28 cellular contexts compared by ENCODE assay signal in the genomic region with DNA sequence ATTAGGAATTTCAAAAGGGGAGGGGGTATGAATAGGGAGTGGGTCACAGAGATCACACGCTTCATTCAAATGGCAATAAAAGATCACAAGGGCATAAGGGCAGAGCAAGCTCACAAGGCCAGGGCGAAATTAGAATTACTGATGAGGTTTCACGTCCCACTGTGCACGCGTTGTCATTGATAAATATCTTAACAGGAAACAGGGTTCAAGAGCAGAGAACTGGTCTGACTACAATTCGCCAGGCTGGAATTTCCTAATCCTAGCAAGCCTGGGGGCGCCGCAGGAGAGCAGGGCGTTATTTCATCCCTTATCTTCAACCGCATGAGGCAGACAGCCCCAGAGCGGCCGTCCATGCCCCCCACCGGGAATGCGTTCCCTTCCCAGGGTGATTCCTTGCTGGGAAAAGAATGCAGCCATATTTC. TPM values are rescaled to one million over a fixed set of nuclear protein-coding genes. Genes with fewer than 3 reads are reported as not detected.
DNase-seq lines count a peak whose midpoint lies in the region; ATAC-seq, FAIRE-seq and TF ChIP-seq lines count a peak whose summit lies in the region.
"Had no signal": no experiment of that assay in that cellular context is flagged by ENCODE, and none has a peak within 500 bp of the region (broad histone marks: within the 10 kb centered on the region; RNA-seq: fewer than 3 reads in every experiment).

No MANE protein-coding gene starts in this region.

- POLR2A ChIA-PET in HEK293T (lab: Yijun Ruan, JAX) = no interaction called here
- POLR2A ChIA-PET in K562 (lab: Yijun Ruan, JAX) = interaction anchor here (0.6 kb wide), 1 partner anchor 183 kb away, joined by 3 read pairs; no protein-coding TSS in a partner anchor

- BruUV-seq in K562 (replicated peaks; lab: Mats Ljungman, UMichigan) = no TSS peak

- CTCF ChIA-PET in HEK293T (lab: Yijun Ruan, JAX) (no interaction called here), K562 (lab: Yijun Ruan, JAX; ENCODE audit: low intra/inter-chr PET ratio) (no interaction called here)

- TF ChIP-seq CTCF in K562 (IDR thresholded peaks at IDR 0.05 in 2 of 3, conservative IDR thresholded peaks at IDR 0.05 in 1 of 3; ENCODE audit: insufficient read depth in 2 of 3, low read depth in 1 of 3, low read length in 3 of 3) (no peak), coronary artery (IDR thresholded peaks at IDR 0.05) (no peak)

- DNase-seq in HEK293T (ENCODE audit: extremely low spot score) (peak; percentile 8), K562 (ENCODE audit: extremely low read depth in 1 of 4, low spot score in 3 of 4) (peak in 2 of 4 experiments; percentile 17 to 43), iPS-NIHi7 (ENCODE audit: extremely low spot score) (peak; percentile 23), coronary artery (ENCODE audit: low spot score) (no peak)
- DNase-seq: activated CD4-positive, alpha-beta T cell treated with anti-CD3 and anti-CD28 coated beads, Interleukin-2, amount 10 ng/mL, durations not matched to agents 7 days and 5 days; activated naive CD8-positive, alpha-beta T cell treated with anti-CD3 and anti-CD28 coated beads, Interleukin-2, amount 10 ng/mL, durations not matched to agents 7 days and 5 days; AML-193; COR-L47; DMS79 treated with DMSO at 0.1 percent for 48 hours; GOT3; head of caudate nucleus; KBM-7; left ventricle myocardium superior; mucosa of descending colon; NCI-H1436 treated with DMSO at 0.1 percent for 48 hours; NCI-H2171; NCI-H526 treated with DMSO at 0.1 percent for 48 hours; uterus had no signal

- 0 out of 2 replicates have a peak, but pooled peaks cover 3% of the 10 kb centered on the region for H3K9me3 ChIP-seq in K562 (replicated peaks; ENCODE audit: control insufficient read depth, insufficient read depth, low read depth, low read length)
- H3K9me3 ChIP-seq: mucosa of descending colon, prostate gland, uterus had no signal

- H2AFZ ChIP-seq in K562 (ENCODE audit: low read depth, low read length) = peak overlapping the region; percentile 69

- intact Hi-C loops in K562 (cut with micrococcal nuclease) = no loop called here

- TF ChIP-seq POLR2A in K562 (conservative IDR thresholded peaks at IDR 0.05) = no peak

- TF ChIP-seq RAD21 in K562 (CRISPR knock-in tag; conservative IDR thresholded peaks at IDR 0.05 in 1 of 2, IDR thresholded peaks at IDR 0.05 in 1 of 2) = no peak

- ATAC-seq in K562 (no peak), HG02885 (IDR thresholded peaks at IDR 0.05; ENCODE audit: poor library complexity, unreplicated experiment) (no peak), GM18498 (IDR thresholded peaks at IDR 0.05; ENCODE audit: unreplicated experiment) (no peak), GM21737 (IDR thresholded peaks at IDR 0.05; ENCODE audit: unreplicated experiment) (no peak)
- ATAC-seq: left ventricle myocardium superior, mucosa of descending colon had no signal

- H3K27ac ChIP-seq in K562 (ENCODE audit: extremely low read depth, low read depth, low read length) = no peak overlapping the region
- H3K27ac ChIP-seq in coronary artery = no peak overlapping the region
- H3K27ac ChIP-seq: prostate gland, uterus, VCaP had no signal

- H3K27me3 ChIP-seq in K562 (ENCODE audit: control insufficient read depth in 2 of 2, insufficient read depth in 2 of 2, low read length in 2 of 2) = no peaks in the 10 kb centered on the region
- H3K27me3 ChIP-seq: uterus had no signal

- no peak for TF ChIP-seq EP300 in K562 (IDR thresholded peaks at IDR 0.05; ENCODE audit: low read length)

- 5% methylated on average over 14 of the region's 14 CpGs for WGBS in K562 (ENCODE audit: insufficient coverage, low coverage, missing lambda C conversion rate)

- in situ Hi-C loops in K562 (cut with MboI) = loop anchor here (5.0 to 10.0 kb wide), 2 partner anchors 149 to 652 kb away; no protein-coding TSS in a partner anchor

- H4K20me1 ChIP-seq in K562 (replicated peaks; ENCODE audit: control insufficient read depth, insufficient read depth, low read length) = no peaks in the 10 kb centered on the region

- H3K4me1 ChIP-seq in K562 (replicated peaks in 1 of 2; ENCODE audit: control insufficient read depth in 2 of 2, insufficient read depth in 2 of 2, low read length in 2 of 2) = peaks cover 6 to 24% of the 10 kb centered on the region in 2 experiments; a peak in 3 of 5 replicates
- H3K4me1 ChIP-seq: prostate gland, uterus had no signal

- no peak for FAIRE-seq in K562 (lab: Jason Lieb, UNC)
- FAIRE-seq: bronchial epithelial cell had no signal

- H3K36me3 ChIP-seq in K562 (ENCODE audit: control insufficient read depth, insufficient read depth, low read length) = no peaks in the 10 kb centered on the region
- H3K36me3 ChIP-seq: prostate gland, uterus had no signal

- peak overlapping the region; percentile 30 for H3K4me2 ChIP-seq in K562 (ENCODE audit: insufficient read depth, low read length)

- H3K4me3 ChIP-seq in K562 = no peak overlapping the region
- no peak overlapping the region for H3K4me3 ChIP-seq in coronary artery
- H3K4me3 ChIP-seq: mucosa of descending colon, prostate gland, uterus had no signal

- H3K9me1 ChIP-seq in K562 (ENCODE audit: control insufficient read depth, insufficient read depth, low read length) = no peaks in the 10 kb centered on the region

- H3K79me2 ChIP-seq in K562 (ENCODE audit: control insufficient read depth, insufficient read depth, low read length) = no peaks in the 10 kb centered on the region

- peak overlapping the region in 1 of 2 experiments; percentile 60; a peak in 1 of 4 replicates for H3K9ac ChIP-seq in K562 (ENCODE audit: insufficient read depth in 1 of 2, low read depth in 2 of 2, low read length in 2 of 2)

RNA-seq across cellular contexts. Expression of a gene that starts 18.1 kb away (rescaled TPM):
- 0.21 TPM in 1 of 2 replicates, not detected in the other for total RNA-seq in K562 (2011; cell fraction: chromatin; rRNA removed; ENCODE audit: low replicate concordance)
- total RNA-seq in K562 (2011; cell fraction: nucleolus; rRNA removed) = not detected in 2 replicates
- total RNA-seq in K562 (2011; cell fraction: nucleoplasm; rRNA removed) = not detected in 2 replicates
- total RNA-seq in K562 (2014; rRNA removed) (0.05 TPM in 1 of 2 replicates, not detected in the other), K562 (2014; rRNA removed; fragmentation: Illumina TruSeq; extraction: Trizol) (0.13 TPM in 1 of 2 replicates, not detected in the other), K562 (2015; rRNA removed; fragmentation: Illumina TruSeq; extraction: Trizol) (not detected in 2 replicates), K562 (2021) (0.20 TPM in 1 of 2 replicates, not detected in the other)
- polyA plus RNA-seq in K562 (2011; rRNA removed) (0.05 TPM in 1 of 2 replicates, not detected in the other), K562 (2014; fragmentation: Illumina TruSeq; extraction: Trizol) (0.08 and 0.10 TPM in 2 replicates), K562 (2014; fragmentation: Nextera tagmentation; extraction: Ambion mirVana) (under 1 TPM; 0.14 to 0.35 TPM), K562 (2014; rRNA removed) (0.05 TPM in 1 of 2 replicates, not detected in the other)
- polyA plus RNA-seq in K562 (2011; cell fraction: cytosol; rRNA removed) = 0.04 TPM in 1 of 2 replicates, not detected in the other
- polyA plus RNA-seq in K562 (2011; cell fraction: nucleus; rRNA removed) = not detected in 2 replicates
- 0.07 and 0.09 TPM in 2 replicates for polyA plus RNA-seq in K562 (2012)
- not detected in 2 replicates for polyA minus RNA-seq in K562 (2011; rRNA and poly(A)+ RNA removed)
- not detected in 2 replicates for polyA minus RNA-seq in K562 (2011; cell fraction: cytosol; rRNA and poly(A)+ RNA removed)
- not detected in 2 replicates for polyA minus RNA-seq in K562 (2011; cell fraction: nucleus; rRNA and poly(A)+ RNA removed)
- total RNA-seq: activated CD4-positive, alpha-beta T cell treated with anti-CD3 and anti-CD28 coated beads, Interleukin-2, amount 10 ng/mL, durations not matched to agents 7 days and 5 days; activated naive CD8-positive, alpha-beta T cell treated with anti-CD3 and anti-CD28 coated beads, Interleukin-2, amount 10 ng/mL, durations not matched to agents 7 days and 5 days; activated T-helper 2 cell treated with anti-CD3 and anti-CD28 coated beads, Interferon-gamma antibody, Interleukin-2, Interleukin-4, amounts not matched to agents 10 μg/mL and 5 μg/mL and 100 μg/mL, durations not matched to agents 14 hours and 24 hours and 36 hours; bronchial epithelial cell; mucosa of descending colon; prostate gland; RPMI7951; T-helper 2 cell treated with Interferon-gamma antibody and Interleukin-4, amounts not matched to agents 100 ng/mL and 5 ng/mL, for 36 hours; uterus had no signal
- polyA plus RNA-seq: neural cell had no signal

RNA-seq across cellular contexts. Expression of a gene that starts 29.7 kb away (rescaled TPM):
- total RNA-seq in K562 (2011; cell fraction: chromatin; rRNA removed; ENCODE audit: low replicate concordance) = 71.2 and 77.5 TPM in 2 replicates
- total RNA-seq in K562 (2011; cell fraction: nucleolus; rRNA removed) = 28.5 and 36.1 TPM in 2 replicates
- 34.3 and 37.7 TPM in 2 replicates for total RNA-seq in K562 (2011; cell fraction: nucleoplasm; rRNA removed)
- total RNA-seq in K562 (2014; rRNA removed) = 20.1 and 22.6 TPM in 2 replicates
- total RNA-seq in K562 (2014; rRNA removed; fragmentation: Illumina TruSeq; extraction: Trizol) = 32.1 and 34.4 TPM in 2 replicates
- 29.7 and 29.8 TPM in 2 replicates for total RNA-seq in K562 (2015; rRNA removed; fragmentation: Illumina TruSeq; extraction: Trizol)
- 29.0 and 31.8 TPM in 2 replicates for total RNA-seq in K562 (2021)
- polyA plus RNA-seq in K562 (2011; rRNA removed) = 9.3 and 10.8 TPM in 2 replicates
- polyA plus RNA-seq in K562 (2011; cell fraction: cytosol; rRNA removed) = 5.0 and 8.8 TPM in 2 replicates
- polyA plus RNA-seq in K562 (2011; cell fraction: nucleus; rRNA removed) = 11.0 and 11.1 TPM in 2 replicates
- polyA plus RNA-seq in K562 (2012) = 13.2 and 15.1 TPM in 2 replicates
- 14.6 and 16.6 TPM in 2 replicates for polyA plus RNA-seq in K562 (2014; fragmentation: Illumina TruSeq; extraction: Trizol)
- 1 to 10 TPM; 6.0 to 8.3 TPM for polyA plus RNA-seq in K562 (2014; fragmentation: Nextera tagmentation; extraction: Ambion mirVana)
- 12.3 and 13.9 TPM in 2 replicates for polyA plus RNA-seq in K562 (2014; rRNA removed)
- polyA minus RNA-seq in K562 (2011; rRNA and poly(A)+ RNA removed) = 37.7 and 51.3 TPM in 2 replicates
- 22.4 and 30.3 TPM in 2 replicates for polyA minus RNA-seq in K562 (2011; cell fraction: cytosol; rRNA and poly(A)+ RNA removed)
- polyA minus RNA-seq in K562 (2011; cell fraction: nucleus; rRNA and poly(A)+ RNA removed) = 10.8 and 25.4 TPM in 2 replicates

RNA-seq across cellular contexts. Expression of a gene that starts 35.1 kb away (rescaled TPM):
- 12.4 and 21.6 TPM in 2 replicates for total RNA-seq in K562 (2011; cell fraction: chromatin; rRNA removed; ENCODE audit: low replicate concordance)
- 5.2 and 8.3 TPM in 2 replicates for total RNA-seq in K562 (2011; cell fraction: nucleolus; rRNA removed)
- 10.3 and 12.6 TPM in 2 replicates for total RNA-seq in K562 (2011; cell fraction: nucleoplasm; rRNA removed)
- total RNA-seq in K562 (2014; rRNA removed) (10.9 and 13.0 TPM in 2 replicates), K562 (2014; rRNA removed; fragmentation: Illumina TruSeq; extraction: Trizol) (20.9 and 23.9 TPM in 2 replicates), K562 (2015; rRNA removed; fragmentation: Illumina TruSeq; extraction: Trizol) (19.3 and 19.6 TPM in 2 replicates), K562 (2021) (14.6 and 15.9 TPM in 2 replicates)
- polyA plus RNA-seq in K562 (2011; rRNA removed) (11.6 and 16.7 TPM in 2 replicates), K562 (2014; fragmentation: Illumina TruSeq; extraction: Trizol) (21.9 and 22.2 TPM in 2 replicates), K562 (2014; fragmentation: Nextera tagmentation; extraction: Ambion mirVana) (10 to 100 TPM; 21.6 to 34.5 TPM), K562 (2014; rRNA removed) (21.4 and 23.8 TPM in 2 replicates)
- 6.0 and 10.4 TPM in 2 replicates for polyA plus RNA-seq in K562 (2011; cell fraction: cytosol; rRNA removed)
- polyA plus RNA-seq in K562 (2011; cell fraction: nucleus; rRNA removed) = 6.8 and 8.3 TPM in 2 replicates
- 14.7 and 19.2 TPM in 2 replicates for polyA plus RNA-seq in K562 (2012)
- 16.8 and 17.7 TPM in 2 replicates for polyA minus RNA-seq in K562 (2011; rRNA and poly(A)+ RNA removed)
- polyA minus RNA-seq in K562 (2011; cell fraction: cytosol; rRNA and poly(A)+ RNA removed) = 4.5 and 4.8 TPM in 2 replicates
- 2.6 and 3.2 TPM in 2 replicates for polyA minus RNA-seq in K562 (2011; cell fraction: nucleus; rRNA and poly(A)+ RNA removed)

RNA-seq across cellular contexts. Expression of a gene that starts 35.2 kb away (rescaled TPM):
- 9.1 and 31.6 TPM in 2 replicates for total RNA-seq in K562 (2011; cell fraction: chromatin; rRNA removed; ENCODE audit: low replicate concordance)
- 6.2 and 7.5 TPM in 2 replicates for total RNA-seq in K562 (2011; cell fraction: nucleolus; rRNA removed)
- total RNA-seq in K562 (2011; cell fraction: nucleoplasm; rRNA removed) = 11.7 and 16.8 TPM in 2 replicates
- total RNA-seq in K562 (2014; rRNA removed) = 25.4 and 28.9 TPM in 2 replicates
- 52.8 and 56.1 TPM in 2 replicates for total RNA-seq in K562 (2014; rRNA removed; fragmentation: Illumina TruSeq; extraction: Trizol)
- total RNA-seq in K562 (2015; rRNA removed; fragmentation: Illumina TruSeq; extraction: Trizol) = 41.0 and 44.3 TPM in 2 replicates
- total RNA-seq in K562 (2021) = 33.3 and 37.0 TPM in 2 replicates
- polyA plus RNA-seq in K562 (2011; rRNA removed) = 25.7 and 38.6 TPM in 2 replicates
- polyA plus RNA-seq in K562 (2011; cell fraction: cytosol; rRNA removed) = 6.1 and 11.0 TPM in 2 replicates
- 5.6 and 8.1 TPM in 2 replicates for polyA plus RNA-seq in K562 (2011; cell fraction: nucleus; rRNA removed)
- 17.9 and 26.4 TPM in 2 replicates for polyA plus RNA-seq in K562 (2012)
- 31.9 and 39.7 TPM in 2 replicates for polyA plus RNA-seq in K562 (2014; fragmentation: Illumina TruSeq; extraction: Trizol)
- polyA plus RNA-seq in K562 (2014; fragmentation: Nextera tagmentation; extraction: Ambion mirVana) = 10 to 100 TPM; 15.2 to 17.2 TPM
- 26.5 and 28.3 TPM in 2 replicates for polyA plus RNA-seq in K562 (2014; rRNA removed)
- polyA minus RNA-seq in K562 (2011; rRNA and poly(A)+ RNA removed) = 48.5 and 48.9 TPM in 2 replicates
- polyA minus RNA-seq in K562 (2011; cell fraction: cytosol; rRNA and poly(A)+ RNA removed) = 12.7 and 16.2 TPM in 2 replicates
- 4.3 and 6.6 TPM in 2 replicates for polyA minus RNA-seq in K562 (2011; cell fraction: nucleus; rRNA and poly(A)+ RNA removed)
